ENCODE assay signal across 9 cellular contexts in genomic region chr19:55408320-55408836, GRCh38. TPM values are rescaled to one million over a fixed set of nuclear protein-coding genes. Genes with fewer than 3 reads are reported as not detected.
DNase-seq lines count a peak whose midpoint lies in the region; FAIRE-seq and TF ChIP-seq lines count a peak whose summit lies in the region.
"Had no signal": no experiment of that assay in that cellular context is flagged by ENCODE, and none has a peak within 500 bp of the region (broad histone marks: within the 10 kb centered on the region; RNA-seq: fewer than 3 reads in every experiment).

No MANE protein-coding gene starts in this region.

- H3K27ac ChIP-seq in SK-N-MC (peak overlapping the region; percentile 100), esophagus squamous epithelium (peak overlapping the region; percentile 97 to 99 (median 99))

- DNase-seq in GM12891 (ENCODE audit: insufficient read length, low spot score) (no peak), SK-N-MC (ENCODE audit: low read depth, low spot score) (no peak), esophagus squamous epithelium (lab: John Stamatoyannopoulos, UW) (no peak), retinal pigment epithelial cell (ENCODE audit: low read depth) (no peak), NCI-H128 (lab: John Stamatoyannopoulos, UW; ENCODE audit: unreplicated experiment) (no peak), KG1 (lab: John Stamatoyannopoulos, UW) (no peak), NCI-H1092 treated with DMSO at 0.1 percent for 48 hours (lab: John Stamatoyannopoulos, UW) (no peak), EL (no peak)

- no peaks in the 10 kb centered on the region for H3K27me3 ChIP-seq in esophagus squamous epithelium

- TF ChIP-seq POLR2A in GM12891 (IDR thresholded peaks at IDR 0.05; ENCODE audit: low read depth, low read length): peak; percentile 73; the same call in 1 of the 2 replicates
- no peak for TF ChIP-seq POLR2A in esophagus squamous epithelium (IDR thresholded peaks at IDR 0.05)

- H3K4me3 ChIP-seq in SK-N-MC: peak overlapping the region; percentile 55
- H3K4me3 ChIP-seq in esophagus squamous epithelium: peak overlapping the region; percentile 85 to 100 (median 96)
- H3K4me3 ChIP-seq in retinal pigment epithelial cell (ENCODE audit: low read length): peak overlapping the region; percentile 52

- peak overlapping the region; percentile 72 for H3K9ac ChIP-seq in SK-N-MC (ENCODE audit: insufficient read length)

- WGBS in esophagus squamous epithelium, 2 donors: 17 to 32% methylated on average over 17 to 20 of the region's 21 CpGs

- no peak for FAIRE-seq in GM12891 (lab: Jason Lieb, UNC)

- H3K9me3 ChIP-seq in SK-N-MC (ENCODE audit: low read depth, low read length): no peaks in the 10 kb centered on the region
- no peaks in the 10 kb centered on the region for H3K9me3 ChIP-seq in esophagus squamous epithelium

- intact Hi-C loops in esophagus squamous epithelium (cut with DNase I): no loop called here

- H3K36me3 ChIP-seq in SK-N-MC (ENCODE audit: insufficient read depth, low read length): peaks cover 30% of the 10 kb centered on the region
- peaks cover 5 to 28% (median 8%) of the 10 kb centered on the region in 3 donors for H3K36me3 ChIP-seq in esophagus squamous epithelium

- TF ChIP-seq CTCF in esophagus squamous epithelium (IDR thresholded peaks at IDR 0.05) (peak in 1 of 6 experiments; percentile 20), retinal pigment epithelial cell (conservative IDR thresholded peaks at IDR 0.05; ENCODE audit: low read depth, low read length) (no peak)

- peaks cover 17 to 46% (median 18%) of the 10 kb centered on the region in 3 donors for H3K4me1 ChIP-seq in esophagus squamous epithelium

TF ChIP-seq in GM12891, 5 proteins besides CTCF, POLR2A, EP300 and RAD21:
- TF ChIP-seq TAF1 (IDR thresholded peaks at IDR 0.05; ENCODE audit: low read depth, low read length) (no peak), POU2F2 (IDR thresholded peaks at IDR 0.05; ENCODE audit: low read depth, low read length) (peak; percentile 98), POLR2AphosphoS5 (IDR thresholded peaks at IDR 0.05; ENCODE audit: low read depth, low read length) (peak; percentile 66), SPI1 (IDR thresholded peaks at IDR 0.05; ENCODE audit: low read depth, low read length) (no peak), PAX5 (IDR thresholded peaks at IDR 0.05; ENCODE audit: insufficient read depth, low read length, severe bottlenecking) (no peak)

RNA-seq across cellular contexts. Expression of gene UBE2S, which starts 0.8 kb away (rescaled TPM):
- polyA plus RNA-seq in GM12891 (2012; ENCODE audit: low read depth, missing spikeins): 43.0 TPM
- total RNA-seq in esophagus squamous epithelium: 10 to 100 TPM; 15.6 to 41.4 (median 31.2) TPM

RNA-seq across cellular contexts. Expression of gene RPL28, which starts 22.6 kb away (rescaled TPM):
- 4,426 TPM for polyA plus RNA-seq in GM12891 (2012; ENCODE audit: low read depth, missing spikeins)
- 100 to 1,000 TPM; 395 to 866 (median 753) TPM for total RNA-seq in esophagus squamous epithelium

RNA-seq across cellular contexts. Expression of gene TMEM238, which starts 24.3 kb away (rescaled TPM):
- polyA plus RNA-seq in GM12891 (2012; ENCODE audit: low read depth, missing spikeins): 0.73 TPM
- total RNA-seq in esophagus squamous epithelium: 10 to 100 TPM; 11.9 to 41.8 (median 27.1) TPM

RNA-seq across cellular contexts. Expression of gene TMEM190, which starts 31.8 kb away (rescaled TPM):
- polyA plus RNA-seq in GM12891 (2012; ENCODE audit: low read depth, missing spikeins): not detected
- total RNA-seq in esophagus squamous epithelium: not detected
- total RNA-seq: subcutaneous adipose tissue had no signal

RNA-seq across cellular contexts. Expression of gene SHISA7, which starts 34.7 kb away (rescaled TPM):
- not detected for polyA plus RNA-seq in GM12891 (2012; ENCODE audit: low read depth, missing spikeins)
- not detected for total RNA-seq in esophagus squamous epithelium
